Comparison of ENCODE assay signal across 8 cellular contexts in the genomic region with DNA sequence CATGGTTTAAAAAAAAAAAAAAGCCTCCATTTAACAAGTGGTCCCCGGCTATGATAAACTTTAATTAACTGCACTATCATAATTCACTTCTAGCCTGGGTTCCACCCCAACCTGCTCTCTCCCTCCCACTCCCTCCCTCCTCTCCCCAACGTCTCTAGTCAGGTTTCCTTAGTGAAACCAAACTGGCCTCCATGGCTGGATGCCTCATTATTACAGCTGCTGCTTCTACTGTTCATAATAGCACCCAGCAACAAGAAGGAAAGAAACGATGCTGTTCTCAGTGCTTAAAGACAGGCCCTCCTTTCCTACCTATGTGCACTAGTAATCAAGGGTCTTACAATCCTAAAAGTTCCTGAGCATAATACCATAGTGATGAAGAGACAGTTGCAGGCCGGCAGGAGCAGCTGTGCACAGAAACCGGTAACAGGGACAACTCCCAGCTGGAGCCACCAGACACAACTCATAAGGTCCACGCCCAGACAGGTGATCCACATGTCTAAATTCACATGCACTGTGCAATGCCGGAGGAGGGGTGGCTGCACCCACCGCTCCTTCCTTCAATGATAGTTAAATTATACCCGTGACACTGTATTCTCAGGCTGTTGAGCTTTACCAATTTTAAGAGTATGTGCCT. TPM values are rescaled to one million over a fixed set of nuclear protein-coding genes. Genes with fewer than 3 reads are reported as not detected.
DNase-seq lines count a peak whose midpoint lies in the region; ATAC-seq and TF ChIP-seq lines count a peak whose summit lies in the region.

No MANE protein-coding gene starts in this region.

- CTCF ChIA-PET in PC-9 (lab: Charles Lee), result interaction anchor here (0.6 kb wide), 1 partner anchor 42 kb away, joined by 16 read pairs; no protein-coding TSS in a partner anchor

- H3K79me2 ChIP-seq in PC-9 (ENCODE audit: low read depth), result peaks cover 61% of the 10 kb centered on the region

- H2AFZ ChIP-seq in PC-9, result no peak overlapping the region

- TF ChIP-seq POLR2A in GM18505 (IDR thresholded peaks at IDR 0.05; ENCODE audit: borderline replicate concordance, extremely low read depth, insufficient read depth, insufficient read length), result no peak

- peaks cover 16% of the 10 kb centered on the region for H3K36me3 ChIP-seq in PC-9 (ENCODE audit: low read depth)
- peaks cover 0 to 11% of the 10 kb centered on the region in 2 donors for H3K36me3 ChIP-seq in ascending aorta

- H3K4me1 ChIP-seq in PC-9 (replicated peaks; ENCODE audit: insufficient read depth) (peaks cover 40% of the 10 kb centered on the region), ascending aorta (peaks cover 16 to 27% of the 10 kb centered on the region in 2 donors)

- H4K20me1 ChIP-seq in PC-9 (ENCODE audit: insufficient read depth), result peaks cover 13% of the 10 kb centered on the region

- H3K9me2 ChIP-seq in PC-9 (ENCODE audit: insufficient read depth), result no peaks in the 10 kb centered on the region

- H3F3A ChIP-seq in PC-9 (ENCODE audit: insufficient read depth, low read depth), result peaks cover 35% of the 10 kb centered on the region

- DNase-seq in PC-9 (no peak), left kidney (ENCODE audit: low read depth, low spot score) (peak; percentile 87), ascending aorta (ENCODE audit: low spot score in 2 of 2) (no peak), superior temporal gyrus (ENCODE audit: extremely low spot score) (no peak)

- H3K4me3 ChIP-seq in PC-9 (no peak overlapping the region), ascending aorta (no peak overlapping the region)

- TF ChIP-seq CTCF in PC-9 (conservative IDR thresholded peaks at IDR 0.05), result no peak
- no peak for TF ChIP-seq CTCF in ascending aorta (IDR thresholded peaks at IDR 0.05)

- POLR2A ChIA-PET in PC-9 (lab: Charles Lee; ENCODE audit: unreplicated experiment), result interaction anchor here (0.5 to 1.0 kb wide), 3 partner anchors 61 to 794 kb away, joined by 3 to 16 read pairs (median 13); no protein-coding TSS in a partner anchor

- no TSS peak for BruUV-seq in PC-9 (replicated peaks; lab: Mats Ljungman, UMichigan)

- H3K9me3 ChIP-seq in PC-9 (ENCODE audit: insufficient read depth, low read depth) (no peaks in the 10 kb centered on the region), ascending aorta (no peaks in the 10 kb centered on the region)

- ATAC-seq in GM18505 (IDR thresholded peaks at IDR 0.05; ENCODE audit: unreplicated experiment) (peak; percentile 56), HG02623 (IDR thresholded peaks at IDR 0.05; ENCODE audit: unreplicated experiment) (peak; percentile 53), GM18861 (IDR thresholded peaks at IDR 0.05; ENCODE audit: unreplicated experiment) (no peak), GM19035 (IDR thresholded peaks at IDR 0.05; ENCODE audit: unreplicated experiment) (no peak)

- intact Hi-C loops in PC-9 (cut with micrococcal nuclease; ENCODE audit: unreplicated experiment), result loop anchor here (2.0 kb wide), 1 partner anchor 14 kb away; no protein-coding TSS in a partner anchor
- intact Hi-C loops in ascending aorta (cut with DNase I), result no loop called here

- H3K27me3 ChIP-seq in PC-9 (ENCODE audit: insufficient read depth, low read depth), result no peaks in the 10 kb centered on the region
- no peaks in the 10 kb centered on the region for H3K27me3 ChIP-seq in ascending aorta

- peak overlapping the region; percentile 92; the same call in 1 of the 2 replicates for H3K4me2 ChIP-seq in PC-9

- H3K27ac ChIP-seq in PC-9, result peak overlapping the region; percentile 18; the same call in 1 of the 2 replicates
- H3K27ac ChIP-seq in ascending aorta, result peak overlapping the region in 1 of 2 donors; percentile 15

RNA-seq across cellular contexts. Expression of a gene that starts 6.2 kb away (rescaled TPM):
- total RNA-seq in PC-9 (2021), result 74.6 and 84.5 TPM in 2 replicates
- 68.1 TPM for total RNA-seq in ascending aorta

Comparison
In these comparisons a context has a peak if more than half of its experiments do, and no peak if none do; other contexts are left out.
1. ATAC-seq: peak in GM18505 (single experiment) and HG02623 (single experiment); none in GM18861 (single experiment) and GM19035 (single experiment).